Comparison of ENCODE assay signal across 13 cellular contexts in the genomic region with DNA sequence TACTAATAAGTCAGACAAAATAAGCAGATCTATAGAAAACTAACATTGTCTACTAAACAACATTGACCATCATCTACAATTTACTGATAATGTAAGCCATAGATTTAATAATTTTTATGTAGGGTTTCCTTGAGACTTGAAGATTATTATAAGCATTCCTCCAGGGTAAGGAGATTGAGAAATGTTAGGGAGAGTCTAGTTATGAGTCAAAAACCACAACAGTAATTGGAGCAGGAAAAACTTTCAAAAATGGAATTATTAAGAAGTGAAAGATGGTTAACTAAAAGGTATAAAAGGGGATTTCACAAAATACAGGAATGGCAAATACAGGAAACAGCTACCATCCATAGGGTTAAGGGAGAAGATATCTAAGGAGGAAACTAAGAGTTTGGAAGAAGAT. TPM values are rescaled to one million over a fixed set of nuclear protein-coding genes. Genes with fewer than 3 reads are reported as not detected.
DNase-seq lines count a peak whose midpoint lies in the region; ATAC-seq and TF ChIP-seq lines count a peak whose summit lies in the region.
"Had no signal": no experiment of that assay in that cellular context is flagged by ENCODE, and none has a peak within 500 bp of the region (broad histone marks: within the 10 kb centered on the region; RNA-seq: fewer than 3 reads in every experiment).

No MANE protein-coding gene starts in this region.

- H3K4me1 ChIP-seq in CD4-positive, alpha-beta memory T cell (ENCODE audit: insufficient read depth, low read length) = no peaks in the 10 kb centered on the region
- H3K4me1 ChIP-seq: BLaER1, HAP-1 had no signal

- H3K9me3 Mint-ChIP-seq in CD4-positive, alpha-beta memory T cell = peaks cover 0 to 2% (median 0%) of the 10 kb centered on the region in 8 donors
- H3K9me3 Mint-ChIP-seq in mesothelial cell of epicardium = peaks cover 12% of the 10 kb centered on the region

- TF ChIP-seq CTCF in mesothelial cell of epicardium (IDR thresholded peaks at IDR 0.05; ENCODE audit: unreplicated experiment) = no peak

- H3K4me3 ChIP-seq in SK-N-MC = no peak overlapping the region
- no peak overlapping the region for H3K4me3 ChIP-seq in CD4-positive, alpha-beta memory T cell (ENCODE audit: low read length in 2 of 2)
- H3K4me3 ChIP-seq: BLaER1, HAP-1 had no signal

- intact Hi-C loops in CD4-positive, alpha-beta memory T cell (cut with micrococcal nuclease) = no loop called here

- H3K4me3 Mint-ChIP-seq in CD4-positive, alpha-beta memory T cell = no peak overlapping the region
- no peak overlapping the region for H3K4me3 Mint-ChIP-seq in mesothelial cell of epicardium

- H3K36me3 Mint-ChIP-seq in CD4-positive, alpha-beta memory T cell = no peaks in the 10 kb centered on the region
- no peaks in the 10 kb centered on the region for H3K36me3 Mint-ChIP-seq in mesothelial cell of epicardium

- H3K36me3 ChIP-seq in SK-N-MC (ENCODE audit: insufficient read depth, low read length) = no peaks in the 10 kb centered on the region
- no peaks in the 10 kb centered on the region for H3K36me3 ChIP-seq in CD4-positive, alpha-beta memory T cell (ENCODE audit: insufficient read depth, low read length)
- H3K36me3 ChIP-seq: BLaER1, HAP-1 had no signal

- no peak for ATAC-seq in GM21447 (IDR thresholded peaks at IDR 0.05; ENCODE audit: unreplicated experiment)

- DNase-seq in ELR (ENCODE audit: low read depth) = peak; percentile 26
- no peak for DNase-seq in SK-N-MC (ENCODE audit: low read depth, low spot score)
- peak; percentile 14 for DNase-seq in fibroblast of gingiva (ENCODE audit: low read depth)
- peak; percentile 34 for DNase-seq in stromal cell of bone marrow (ENCODE audit: low read depth)
- no peak for DNase-seq in CD4-positive, alpha-beta memory T cell
- no peak for DNase-seq in mesothelial cell of epicardium (ENCODE audit: low spot score in 2 of 2, unreplicated experiment in 2 of 2)
- DNase-seq: DMS 273 treated with DMSO at 0.1 percent for 48 hours, NCI-H187 treated with DMSO at 0.1 percent for 48 hours, NCI-H69, RPMI8226 had no signal

- POLR2A ChIA-PET in CD4-positive, alpha-beta memory T cell (lab: Charles Lee; ENCODE audit: partially characterized antibody) = no interaction called here

- CTCF ChIA-PET in CD4-positive, alpha-beta memory T cell (lab: Charles Lee; ENCODE audit: partially characterized antibody) = interaction anchor here (0.6 kb wide), 1 partner anchor 11 kb away, joined by 3 read pairs; no protein-coding TSS in a partner anchor

- peaks cover 13 to 23% of the 10 kb centered on the region in 2 donors for H3K27me3 Mint-ChIP-seq in CD4-positive, alpha-beta memory T cell
- H3K27me3 Mint-ChIP-seq in mesothelial cell of epicardium (ENCODE audit: low read depth) = peaks cover 38% of the 10 kb centered on the region

- no peaks in the 10 kb centered on the region for H3K27me3 ChIP-seq in CD4-positive, alpha-beta memory T cell (ENCODE audit: insufficient read depth, low read length)
- H3K27me3 ChIP-seq: BLaER1 had no signal

- H3K9ac ChIP-seq in SK-N-MC (ENCODE audit: insufficient read length) = no peak overlapping the region
- H3K9ac ChIP-seq: BLaER1 had no signal

- H3K9me3 ChIP-seq in SK-N-MC (ENCODE audit: low read depth, low read length) = no peaks in the 10 kb centered on the region
- no peaks in the 10 kb centered on the region for H3K9me3 ChIP-seq in CD4-positive, alpha-beta memory T cell (ENCODE audit: control insufficient read depth in 1 of 2, low read length in 2 of 2)
- H3K9me3 ChIP-seq: BLaER1, HAP-1 had no signal

- H3K4me1 Mint-ChIP-seq in CD4-positive, alpha-beta memory T cell = no peaks in the 10 kb centered on the region
- H3K4me1 Mint-ChIP-seq in mesothelial cell of epicardium = no peaks in the 10 kb centered on the region

- H3K27ac Mint-ChIP-seq in CD4-positive, alpha-beta memory T cell = no peak overlapping the region
- H3K27ac Mint-ChIP-seq in mesothelial cell of epicardium = no peak overlapping the region

- H3K27ac ChIP-seq in SK-N-MC = peak overlapping the region; percentile 5; the same call in 1 of the 2 replicates
- no peak overlapping the region for H3K27ac ChIP-seq in CD4-positive, alpha-beta memory T cell (ENCODE audit: low read depth, low read length)
- H3K27ac ChIP-seq: BLaER1 had no signal

RNA-seq across cellular contexts. Expression of gene UHMK1, which starts 12.4 kb away (rescaled TPM):
- 10 to 100 TPM; 70.2 to 72.5 TPM for total RNA-seq in CD4-positive, alpha-beta memory T cell
- 10 to 100 TPM; 35.7 to 53.4 TPM for polyA plus RNA-seq in CD4-positive, alpha-beta memory T cell
- total RNA-seq in mesothelial cell of epicardium = 22.4 to 23.6 TPM (median 23.3 TPM) in 3 replicates

Comparison
In these comparisons a context has a peak if more than half of its experiments do, and no peak if none do; other contexts are left out.
1. DNase-seq: peak in ELR (single experiment), fibroblast of gingiva (single experiment) and stromal cell of bone marrow (single experiment); none in SK-N-MC (single experiment), CD4-positive, alpha-beta memory T cell (0 of 5) and mesothelial cell of epicardium (0 of 2).